In genomic region chr15:64138542-64138941, GRCh38 we compare ENCODE assay signal across 26 cellular contexts.
"Had no signal": no experiment of that assay in that cellular context is flagged by ENCODE, and none has a peak within 500 bp of the region (broad histone marks: within the 10 kb centered on the region; RNA-seq: fewer than 3 reads in every experiment).

No MANE protein-coding gene starts in this region.

- H3K9me3 Mint-ChIP-seq: activated CD4-positive, alpha-beta memory T cell treated with anti-CD3 and anti-CD28 coated beads for 36 hours; activated CD4-positive, alpha-beta T cell treated with anti-CD3 and anti-CD28 coated beads, Interleukin-2, amount 10 ng/mL, durations not matched to agents 7 days and 5 days; activated naive CD4-positive, alpha-beta T cell treated with anti-CD3 and anti-CD28 coated beads for 36 hours; activated T-helper 1 cell treated with anti-CD3 and anti-CD28 coated beads, Interleukin-12 subunit alpha, Interleukin-12 subunit beta, Interleukin-2, Interleukin-4 antibody, amounts not matched to agents 30 ng/mL and 10 ng/mL and 1 ng/mL, durations not matched to agents 14 hours and 24 hours and 36 hours; T-cell had no signal

- H3K4me3 ChIP-seq: cardiac muscle cell, SK-N-MC had no signal

- H3K27me3 ChIP-seq: brain microvascular endothelial cell, cardiac muscle cell had no signal

- H3K27me3 Mint-ChIP-seq: activated CD4-positive, alpha-beta memory T cell treated with anti-CD3 and anti-CD28 coated beads for 36 hours; activated CD4-positive, alpha-beta T cell treated with anti-CD3 and anti-CD28 coated beads, Interleukin-2, amount 10 ng/mL, durations not matched to agents 7 days and 5 days; activated naive CD8-positive, alpha-beta T cell; T-cell had no signal

- DNase-seq: activated CD4-positive, alpha-beta memory T cell treated with anti-CD3 and anti-CD28 coated beads for 36 hours; activated CD4-positive, alpha-beta T cell treated with anti-CD3 and anti-CD28 coated beads, Interleukin-2, amount 10 ng/mL, durations not matched to agents 7 days and 5 days; activated CD4-positive, CD25-positive, alpha-beta regulatory T cell; activated CD8-positive, alpha-beta memory T cell treated with anti-CD3 and anti-CD28 coated beads for 24 hours; activated gamma-delta T cell; activated naive CD4-positive, alpha-beta T cell treated with anti-CD3 and anti-CD28 coated beads for 36 hours; amygdala; brain microvascular endothelial cell; MM.1S; NCI-H1105; NCI-H1436; NCI-H1694 treated with DMSO at 0.1 percent for 48 hours; NCI-H2029 treated with DMSO at 0.1 percent for 48 hours; NCI-H345; NCI-H510A; NCI-H526 treated with DMSO at 0.1 percent for 48 hours; NCI-H82; T-cell; T-helper 2 cell; T1000 had no signal

- H3K27ac ChIP-seq: brain microvascular endothelial cell, cardiac muscle cell, SK-N-MC had no signal

- H3K4me1 Mint-ChIP-seq: activated CD4-positive, alpha-beta T cell treated with anti-CD3 and anti-CD28 coated beads, Interleukin-2, amount 10 ng/mL, durations not matched to agents 7 days and 5 days; T-cell had no signal

- FAIRE-seq: TTC549 had no signal

- H3K4me3 Mint-ChIP-seq: activated CD4-positive, alpha-beta memory T cell treated with anti-CD3 and anti-CD28 coated beads for 36 hours; activated CD4-positive, alpha-beta T cell treated with anti-CD3 and anti-CD28 coated beads, Interleukin-2, amount 10 ng/mL, durations not matched to agents 7 days and 5 days; activated naive CD4-positive, alpha-beta T cell treated with anti-CD3 and anti-CD28 coated beads for 36 hours; activated naive CD8-positive, alpha-beta T cell; activated T-helper 1 cell treated with anti-CD3 and anti-CD28 coated beads, Interleukin-12 subunit alpha, Interleukin-12 subunit beta, Interleukin-2, Interleukin-4 antibody, amounts not matched to agents 30 ng/mL and 10 ng/mL and 1 ng/mL, durations not matched to agents 14 hours and 24 hours and 36 hours; T-cell had no signal

- H3K27ac Mint-ChIP-seq: activated CD4-positive, alpha-beta memory T cell treated with anti-CD3 and anti-CD28 coated beads for 36 hours; activated CD4-positive, alpha-beta T cell treated with anti-CD3 and anti-CD28 coated beads, Interleukin-2, amount 10 ng/mL, durations not matched to agents 7 days and 5 days; activated naive CD4-positive, alpha-beta T cell treated with anti-CD3 and anti-CD28 coated beads for 36 hours; activated naive CD8-positive, alpha-beta T cell; activated T-helper 1 cell treated with anti-CD3 and anti-CD28 coated beads, Interleukin-12 subunit alpha, Interleukin-12 subunit beta, Interleukin-2, Interleukin-4 antibody, amounts not matched to agents 30 ng/mL and 10 ng/mL and 1 ng/mL, durations not matched to agents 14 hours and 24 hours and 36 hours; T-cell had no signal

- H3K36me3 Mint-ChIP-seq: activated naive CD8-positive, alpha-beta T cell had no signal

- ATAC-seq: Right ventricle myocardium inferior, T-cell had no signal
